Comparison of ENCODE assay signal across 17 cellular contexts in genomic region chr5:75964008-75964407, GRCh38.
DNase-seq lines count a peak whose midpoint lies in the region; ATAC-seq and TF ChIP-seq lines count a peak whose summit lies in the region.
"Had no signal": no experiment of that assay in that cellular context is flagged by ENCODE, and none has a peak within 500 bp of the region (broad histone marks: within the 10 kb centered on the region; RNA-seq: fewer than 3 reads in every experiment).

No MANE protein-coding gene starts in this region.

- POLR2A ChIA-PET in activated CD4-positive, alpha-beta T cell treated with anti-CD3 and anti-CD28 coated beads, Interleukin-2, amount 10 ng/mL, durations not matched to agents 7 days and 5 days (lab: Charles Lee): no interaction called here

- H3K27me3 ChIP-seq in endodermal cell (ENCODE audit: control insufficient read depth, insufficient read depth, low read length, poor library complexity, severe bottlenecking): peaks cover 8% of the 10 kb centered on the region

- H3K4me3 Mint-ChIP-seq in endodermal cell: no peak overlapping the region
- H3K4me3 Mint-ChIP-seq in activated CD4-positive, alpha-beta T cell treated with anti-CD3 and anti-CD28 coated beads, Interleukin-2, amount 10 ng/mL, durations not matched to agents 7 days and 5 days: no peak overlapping the region
- H3K4me3 Mint-ChIP-seq: T-helper 1 cell treated with Interleukin-12 subunit alpha and Interleukin-12 subunit beta and Interleukin-4 antibody, amounts not matched to agents 30 μg/mL and 1 μg/mL, for 36 hours had no signal

- H3K9me3 Mint-ChIP-seq in endodermal cell: peaks cover 28% of the 10 kb centered on the region
- H3K9me3 Mint-ChIP-seq in activated CD4-positive, alpha-beta T cell treated with anti-CD3 and anti-CD28 coated beads, Interleukin-2, amount 10 ng/mL, durations not matched to agents 7 days and 5 days: peaks cover 3% of the 10 kb centered on the region

- CTCF ChIA-PET in activated CD4-positive, alpha-beta T cell treated with anti-CD3 and anti-CD28 coated beads, Interleukin-2, amount 10 ng/mL, durations not matched to agents 7 days and 5 days (lab: Charles Lee): no interaction called here

- H3K27me3 Mint-ChIP-seq in endodermal cell (ENCODE audit: insufficient read depth): peaks cover 14% of the 10 kb centered on the region
- peaks cover 24% of the 10 kb centered on the region for H3K27me3 Mint-ChIP-seq in activated CD4-positive, alpha-beta T cell treated with anti-CD3 and anti-CD28 coated beads, Interleukin-2, amount 10 ng/mL, durations not matched to agents 7 days and 5 days

- H3K27ac Mint-ChIP-seq in endodermal cell: no peak overlapping the region
- H3K27ac Mint-ChIP-seq in activated CD4-positive, alpha-beta T cell treated with anti-CD3 and anti-CD28 coated beads, Interleukin-2, amount 10 ng/mL, durations not matched to agents 7 days and 5 days: no peak overlapping the region
- H3K27ac Mint-ChIP-seq: T-helper 1 cell treated with Interleukin-12 subunit alpha and Interleukin-12 subunit beta and Interleukin-4 antibody, amounts not matched to agents 30 μg/mL and 1 μg/mL, for 36 hours had no signal

- no peak overlapping the region for H3K9ac ChIP-seq in endodermal cell (ENCODE audit: extremely low read depth, low read length, poor library complexity, severe bottlenecking)
- H3K9ac ChIP-seq: parathyroid adenoma had no signal

- TF ChIP-seq CTCF in endodermal cell (conservative IDR thresholded peaks at IDR 0.05): no peak

- H3K9me3 ChIP-seq in endodermal cell (ENCODE audit: control insufficient read depth, low read length): peaks cover 18% of the 10 kb centered on the region
- H3K9me3 ChIP-seq: A549, Caco-2 had no signal

- H3K27ac ChIP-seq in endodermal cell (ENCODE audit: low read depth, low read length): no peak overlapping the region
- H3K27ac ChIP-seq: A549, parathyroid adenoma had no signal

- no peaks in the 10 kb centered on the region for H3K36me3 ChIP-seq in endodermal cell (ENCODE audit: control insufficient read depth, insufficient read depth, low read length)

- H3K4me1 Mint-ChIP-seq in endodermal cell: no peaks in the 10 kb centered on the region
- no peaks in the 10 kb centered on the region for H3K4me1 Mint-ChIP-seq in activated CD4-positive, alpha-beta T cell treated with anti-CD3 and anti-CD28 coated beads, Interleukin-2, amount 10 ng/mL, durations not matched to agents 7 days and 5 days

- 82% methylated on average over 2 of the region's 2 CpGs; no CpG with 5 or more reads in 1 of the 2 experiments for whole genome bisulfite sequencing in endodermal cell (ENCODE audit: insufficient coverage in 1 of 2, insufficient read length in 1 of 2), 2 experiments

- H3K4me3 ChIP-seq in endodermal cell (ENCODE audit: low read length): no peak overlapping the region
- H3K4me3 ChIP-seq: A549 had no signal

- ATAC-seq in GM19452 (IDR thresholded peaks at IDR 0.05; ENCODE audit: unreplicated experiment): peak; percentile 55
- ATAC-seq in HG03108 (IDR thresholded peaks at IDR 0.05; ENCODE audit: unreplicated experiment): peak; percentile 82
- ATAC-seq: A549 had no signal

- DNase-seq in CD1c-positive myeloid dendritic cell (ENCODE audit: extremely low spot score) (peak; percentile 63), SIG-M5 treated with dmso at 0.1 percent for 504 hours (lab: John Stamatoyannopoulos, UW; ENCODE audit: unreplicated experiment) (peak; percentile 66), endodermal cell (no peak), NCI-H524 (lab: John Stamatoyannopoulos, UW) (no peak), amygdala (lab: John Stamatoyannopoulos, UW) (no peak)
- DNase-seq in activated CD4-positive, alpha-beta T cell treated with anti-CD3 and anti-CD28 coated beads, Interleukin-2, amount 10 ng/mL, durations not matched to agents 7 days and 5 days: no peak
- DNase-seq: Caco-2; erythroblast; H7; NCI-H1436; NCI-H510A; stimulated activated CD4-positive, alpha-beta T cell treated with anti-CD3 and anti-CD28 coated beads, Interleukin-12 subunit alpha, Interleukin-12 subunit beta, amount 100 ng/mL, for 4 hours had no signal

- no peaks in the 10 kb centered on the region for H3K36me3 Mint-ChIP-seq in endodermal cell (ENCODE audit: low read depth)
- H3K36me3 Mint-ChIP-seq in activated CD4-positive, alpha-beta T cell treated with anti-CD3 and anti-CD28 coated beads, Interleukin-2, amount 10 ng/mL, durations not matched to agents 7 days and 5 days (ENCODE audit: low read depth): no peaks in the 10 kb centered on the region

- H3K4me1 ChIP-seq in endodermal cell (ENCODE audit: control insufficient read depth, insufficient read depth, low read length): no peaks in the 10 kb centered on the region
- H3K4me1 ChIP-seq: A549, Caco-2, parathyroid adenoma had no signal

Comparison
In these comparisons a context has a peak if more than half of its experiments do, and no peak if none do; other contexts are left out.
1. DNase-seq: peak in CD1c-positive myeloid dendritic cell (single experiment) and SIG-M5 treated with dmso at 0.1 percent for 504 hours (single experiment); none in endodermal cell (single experiment), NCI-H524 (0 of 2), activated CD4-positive, alpha-beta T cell treated with anti-CD3 and anti-CD28 coated beads, Interleukin-2, amount 10 ng/mL, durations not matched to agents 7 days and 5 days (single experiment) and amygdala (0 of 56).